In the genomic region with DNA sequence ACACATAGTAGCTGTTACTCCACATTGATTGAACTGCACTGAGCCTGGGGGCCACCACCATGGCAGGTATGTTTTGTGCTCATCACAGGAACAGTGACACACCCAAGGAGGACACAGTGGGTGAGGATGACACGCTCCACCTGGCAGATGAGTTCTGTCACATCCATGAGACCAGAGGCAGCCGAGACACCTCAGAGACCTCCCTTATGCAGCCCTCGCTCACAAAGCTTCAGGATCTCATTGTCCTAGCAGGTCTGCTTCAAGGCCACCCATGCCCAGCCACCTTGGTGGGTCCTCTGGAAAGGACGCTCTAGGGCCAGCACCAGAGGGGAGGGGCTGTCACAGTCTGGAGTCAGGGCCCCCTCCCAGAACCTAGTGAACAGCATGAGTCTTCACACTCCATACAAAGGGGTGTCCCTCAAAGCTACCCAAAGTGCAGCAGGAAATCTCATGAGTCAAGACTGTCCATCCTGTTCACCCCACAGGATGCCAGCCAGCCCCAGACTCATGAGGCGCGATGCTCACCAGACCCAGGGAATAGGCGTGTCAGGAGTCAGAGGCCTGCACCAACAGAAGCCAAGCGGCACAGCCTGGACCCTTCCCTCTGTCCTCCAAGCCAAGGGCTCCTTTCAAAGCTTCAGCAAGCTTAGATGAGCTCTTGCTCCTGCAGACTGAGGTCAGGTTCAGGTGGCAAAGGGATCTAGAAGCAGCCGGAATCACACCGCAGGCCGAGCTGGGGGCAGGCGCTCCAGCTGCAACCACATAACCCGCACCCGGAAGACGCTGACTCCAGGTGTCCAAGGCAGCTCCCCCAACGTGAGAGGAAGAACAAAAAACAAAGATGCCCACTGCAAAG, we compare ENCODE assay signal across 13 cellular contexts. TPM values are rescaled to one million over a fixed set of nuclear protein-coding genes. Genes with fewer than 3 reads are reported as not detected.
DNase-seq lines count a peak whose midpoint lies in the region; ATAC-seq and TF ChIP-seq lines count a peak whose summit lies in the region.
"Had no signal": no experiment of that assay in that cellular context is flagged by ENCODE, and none has a peak within 500 bp of the region (broad histone marks: within the 10 kb centered on the region; RNA-seq: fewer than 3 reads in every experiment).

No MANE protein-coding gene starts in this region.

- intact Hi-C loops in sigmoid colon (cut with DNase I), result loop anchor here (5.0 kb wide), 1 partner anchor 42 kb away; no protein-coding TSS in a partner anchor

- H3K4me3 Mint-ChIP-seq in CD8-positive, alpha-beta memory T cell, result peak overlapping the region; percentile 79 to 95 (median 83)

- POLR2A ChIA-PET in CD8-positive, alpha-beta memory T cell (lab: Charles Lee), result interaction anchor here (1.7 to 2.6 kb wide), 4 partner anchors 10 to 38 kb away, joined by 4 to 15 read pairs (median 8); partner anchors contain the start of gene FAM53B

- H3K4me2 ChIP-seq in SU-DHL-6 (ENCODE audit: low read depth, low read length, poor library complexity, severe bottlenecking), result peak overlapping the region; percentile 95

- WGBS in sigmoid colon, 2 donors, result 80 to 91% methylated on average over 16 of the region's 16 CpGs

- H3K36me3 ChIP-seq in CD8-positive, alpha-beta memory T cell (ENCODE audit: insufficient read depth, low read length), result no peaks in the 10 kb centered on the region
- H3K36me3 ChIP-seq in SU-DHL-6 (ENCODE audit: low read length), result peaks cover 4% of the 10 kb centered on the region; the same call in 1 of the 2 replicates
- no peaks in the 10 kb centered on the region for H3K36me3 ChIP-seq in effector memory CD4-positive, alpha-beta T cell (ENCODE audit: control insufficient read depth, insufficient read depth, low read length)
- no peaks in the 10 kb centered on the region for H3K36me3 ChIP-seq in sigmoid colon
- H3K36me3 ChIP-seq: breast epithelium had no signal

- peak overlapping the region; percentile 98 for H3K9ac ChIP-seq in SU-DHL-6 (ENCODE audit: low read length)

- H3K4me1 Mint-ChIP-seq in CD8-positive, alpha-beta memory T cell, result peaks cover 95 to 100% (median 97%) of the 10 kb centered on the region in 3 donors

- H3K36me3 Mint-ChIP-seq in CD8-positive, alpha-beta memory T cell, result peaks cover 0 to 44% (median 10%) of the 10 kb centered on the region in 3 donors

- no peak for ATAC-seq in GM21528 (IDR thresholded peaks at IDR 0.05; ENCODE audit: low FRiP score, unreplicated experiment)

- peaks cover 100% of the 10 kb centered on the region for H3K79me2 ChIP-seq in SU-DHL-6 (ENCODE audit: insufficient read depth, low read length)

- H3K9me2 ChIP-seq in SU-DHL-6 (replicated peaks; ENCODE audit: insufficient read depth, low read length), result no peaks in the 10 kb centered on the region

- no peaks in the 10 kb centered on the region for H3K27me3 ChIP-seq in CD8-positive, alpha-beta memory T cell (ENCODE audit: insufficient read depth, low read length, poor library complexity, severe bottlenecking)
- H3K27me3 ChIP-seq in SU-DHL-6 (ENCODE audit: low read length) (no peaks in the 10 kb centered on the region), sigmoid colon (no peaks in the 10 kb centered on the region)
- H3K27me3 ChIP-seq in effector memory CD4-positive, alpha-beta T cell (replicated peaks; ENCODE audit: control insufficient read depth, insufficient read depth, low read length, poor library complexity, severe bottlenecking), result no peaks in the 10 kb centered on the region
- H3K27me3 ChIP-seq: breast epithelium, neutrophil had no signal

- peak overlapping the region; percentile 26 for H3K4me3 ChIP-seq in CD8-positive, alpha-beta memory T cell (ENCODE audit: low read length)
- H3K4me3 ChIP-seq in SU-DHL-6 (ENCODE audit: insufficient read depth, low read length, poor library complexity, severe bottlenecking) (no peak overlapping the region), sigmoid colon (no peak overlapping the region)
- no peak overlapping the region for H3K4me3 ChIP-seq in effector memory CD4-positive, alpha-beta T cell (ENCODE audit: insufficient read depth, low read depth, low read length, poor library complexity, severe bottlenecking)
- H3K4me3 ChIP-seq: breast epithelium had no signal

- no peak for TF ChIP-seq EP300 in sigmoid colon (IDR thresholded peaks at IDR 0.05)

- no peak for TF ChIP-seq POLR2A in sigmoid colon (IDR thresholded peaks at IDR 0.05)

- H3K27ac ChIP-seq in CD8-positive, alpha-beta memory T cell (ENCODE audit: low read depth, low read length), result peak overlapping the region; percentile 65
- H3K27ac ChIP-seq in SU-DHL-6 (ENCODE audit: low read depth, low read length), result peak overlapping the region; percentile 97
- peak overlapping the region; percentile 80 for H3K27ac ChIP-seq in effector memory CD4-positive, alpha-beta T cell (ENCODE audit: insufficient read depth, low read length, poor library complexity, severe bottlenecking)
- peak overlapping the region; percentile 86 to 94 (median 89) for H3K27ac ChIP-seq in sigmoid colon
- H3K27ac ChIP-seq: neutrophil had no signal

- H4K20me1 ChIP-seq in SU-DHL-6 (ENCODE audit: low read depth, low read length), result peaks cover 4% of the 10 kb centered on the region; the same call in 1 of the 2 replicates

- peak in 2 of 5 donors; percentile 43 to 57 for DNase-seq in CD8-positive, alpha-beta memory T cell
- peak in 1 of 3 donors; percentile 41 for DNase-seq in effector memory CD4-positive, alpha-beta T cell
- DNase-seq in sigmoid colon (no peak), D341Med (ENCODE audit: low spot score) (no peak), DMS79 treated with DMSO at 0.1 percent for 48 hours (lab: John Stamatoyannopoulos, UW) (no peak), COLO829 (ENCODE audit: low spot score) (no peak)
- DNase-seq: DMS53, KBM-7, NCI-H69 had no signal

- H3F3A ChIP-seq in SU-DHL-6 (ENCODE audit: insufficient read depth), result peaks cover 24% of the 10 kb centered on the region

- H3K27ac Mint-ChIP-seq in CD8-positive, alpha-beta memory T cell, result peak overlapping the region; percentile 89 to 99 (median 96)

- TF ChIP-seq CTCF in SU-DHL-6 (IDR thresholded peaks at IDR 0.05; ENCODE audit: insufficient read depth, low read length, poor library complexity, severe bottlenecking) (no peak), sigmoid colon (IDR thresholded peaks at IDR 0.05) (no peak)

- peaks cover 100% of the 10 kb centered on the region for H3K4me1 ChIP-seq in CD8-positive, alpha-beta memory T cell (ENCODE audit: insufficient read depth, low read length)
- H3K4me1 ChIP-seq in effector memory CD4-positive, alpha-beta T cell (ENCODE audit: control insufficient read depth, insufficient read depth, low read length, poor library complexity, severe bottlenecking), result peaks cover 99% of the 10 kb centered on the region
- H3K4me1 ChIP-seq in sigmoid colon, result peaks cover 0 to 100% (median 90%) of the 10 kb centered on the region in 4 donors

- H2AFZ ChIP-seq in SU-DHL-6 (ENCODE audit: low read depth, low read length, severe bottlenecking), result no peak overlapping the region

- CTCF ChIA-PET in CD8-positive, alpha-beta memory T cell (lab: Charles Lee), result interaction anchor here (1.1 to 23.7 kb wide), 10 partner anchors 8 to 207 kb away, joined by 3 to 397 read pairs (median 4); no protein-coding TSS in a partner anchor

- H3K9me3 ChIP-seq in CD8-positive, alpha-beta memory T cell (ENCODE audit: low read length), result no peaks in the 10 kb centered on the region
- H3K9me3 ChIP-seq in SU-DHL-6 (ENCODE audit: insufficient read depth, low read length) (no peaks in the 10 kb centered on the region), sigmoid colon (no peaks in the 10 kb centered on the region)
- H3K9me3 ChIP-seq in effector memory CD4-positive, alpha-beta T cell (ENCODE audit: control insufficient read depth, low read length), result no peaks in the 10 kb centered on the region
- H3K9me3 ChIP-seq: breast epithelium, neutrophil had no signal

- no peaks in the 10 kb centered on the region for H3K9me3 Mint-ChIP-seq in CD8-positive, alpha-beta memory T cell

- H3K27me3 Mint-ChIP-seq in CD8-positive, alpha-beta memory T cell, result no peaks in the 10 kb centered on the region

RNA-seq across cellular contexts. Expression of gene FAM53B, which starts 9.6 kb away (rescaled TPM):
- total RNA-seq in CD8-positive, alpha-beta memory T cell, result 10 to 100 TPM; 28.8 to 29.2 TPM
- 41.6 TPM for polyA plus RNA-seq in CD8-positive, alpha-beta memory T cell
- 10 to 100 TPM; 32.3 to 36.6 (median 34.4) TPM for total RNA-seq in sigmoid colon
- 10 to 100 TPM in 2 of 3 donors, 1 to 10 TPM in 1; 9.6 to 36.4 (median 12.0) TPM for polyA plus RNA-seq in sigmoid colon

RNA-seq across cellular contexts. Expression of gene EEF1AKMT2, which starts 57.1 kb away (rescaled TPM):
- total RNA-seq in CD8-positive, alpha-beta memory T cell, result 10 to 100 TPM; 18.2 to 18.6 TPM
- 21.1 TPM for polyA plus RNA-seq in CD8-positive, alpha-beta memory T cell
- 10 to 100 TPM in 3 of 4 donors, 1 to 10 TPM in 1; 10.0 to 19.7 (median 15.5) TPM for total RNA-seq in sigmoid colon
- polyA plus RNA-seq in sigmoid colon, result 10 to 100 TPM; 11.0 to 15.7 (median 15.6) TPM
